Comparison of ENCODE assay signal across 22 cellular contexts in genomic region chr13:30751183-30751933, GRCh38. TPM values are rescaled to one million over a fixed set of nuclear protein-coding genes. Genes with fewer than 3 reads are reported as not detected.
DNase-seq lines count a peak whose midpoint lies in the region; ATAC-seq lines count a peak whose summit lies in the region.
"Had no signal": no experiment of that assay in that cellular context is flagged by ENCODE, and none has a peak within 500 bp of the region (broad histone marks: within the 10 kb centered on the region; RNA-seq: fewer than 3 reads in every experiment).

No MANE protein-coding gene starts in this region.

- H3K4me3 Mint-ChIP-seq in CD8-positive, alpha-beta memory T cell: no peak overlapping the region
- H3K4me3 Mint-ChIP-seq in T-helper 1 cell treated with Interleukin-12 subunit alpha and Interleukin-12 subunit beta and Interleukin-4 antibody, amounts not matched to agents 30 μg/mL and 1 μg/mL, for 36 hours: peak overlapping the region; percentile 46
- H3K4me3 Mint-ChIP-seq in immature natural killer cell: no peak overlapping the region
- H3K4me3 Mint-ChIP-seq: activated B cell treated with CpG ODN at 0.5 μM for 24 hours; naive thymus-derived CD8-positive, alpha-beta T cell had no signal

- H3K9me3 Mint-ChIP-seq in CD8-positive, alpha-beta memory T cell: no peaks in the 10 kb centered on the region
- peaks cover 14% of the 10 kb centered on the region for H3K9me3 Mint-ChIP-seq in T-helper 1 cell treated with Interleukin-12 subunit alpha and Interleukin-12 subunit beta and Interleukin-4 antibody, amounts not matched to agents 30 μg/mL and 1 μg/mL, for 36 hours
- H3K9me3 Mint-ChIP-seq in immature natural killer cell: no peaks in the 10 kb centered on the region
- H3K9me3 Mint-ChIP-seq: activated B cell treated with CpG ODN at 0.5 μM for 24 hours; naive thymus-derived CD8-positive, alpha-beta T cell had no signal

- POLR2A ChIA-PET in CD8-positive, alpha-beta memory T cell (lab: Charles Lee): no interaction called here

- peak in 2 of 3 experiments; percentile 21 to 30 for DNase-seq in NCI-H1417 (lab: John Stamatoyannopoulos, UW)
- DNase-seq in NCI-H1417 treated with DMSO at 0.1 percent for 48 hours (lab: John Stamatoyannopoulos, UW): no peak
- DNase-seq in CD8-positive, alpha-beta memory T cell: no peak
- no peak for DNase-seq in immature natural killer cell
- DNase-seq in activated effector memory CD4-positive, alpha-beta T cell treated with Interleukin-2 at 50 U/mL for 16 hours: no peak
- no peak for DNase-seq in superior temporal gyrus (ENCODE audit: extremely low spot score)
- DNase-seq: activated B cell treated with CpG ODN at 0.5 μM for 24 hours; amygdala; mesendoderm; naive thymus-derived CD8-positive, alpha-beta T cell; NCI-H187; NCI-H526 treated with DMSO at 0.1 percent for 48 hours; PC-9; stimulated activated CD4-positive, alpha-beta T cell treated with anti-CD3 and anti-CD28 coated beads, Interleukin-4, amount 100 ng/mL, for 1 hour had no signal

- H3K36me3 ChIP-seq in CD8-positive, alpha-beta memory T cell (ENCODE audit: insufficient read depth, low read length): peaks cover 27% of the 10 kb centered on the region
- H3K36me3 ChIP-seq: BLaER1, prostate gland had no signal

- H3K9me3 ChIP-seq in CD8-positive, alpha-beta memory T cell (ENCODE audit: low read length): no peaks in the 10 kb centered on the region
- H3K9me3 ChIP-seq: A549, BLaER1, prostate gland had no signal

- H3K4me1 Mint-ChIP-seq in CD8-positive, alpha-beta memory T cell: peaks cover 8 to 31% (median 22%) of the 10 kb centered on the region in 3 donors
- peaks cover 24% of the 10 kb centered on the region for H3K4me1 Mint-ChIP-seq in T-helper 1 cell treated with Interleukin-12 subunit alpha and Interleukin-12 subunit beta and Interleukin-4 antibody, amounts not matched to agents 30 μg/mL and 1 μg/mL, for 36 hours (ENCODE audit: low read depth)
- peaks cover 40 to 51% of the 10 kb centered on the region in 2 donors for H3K4me1 Mint-ChIP-seq in immature natural killer cell

- H3K4me1 ChIP-seq in CD8-positive, alpha-beta memory T cell (ENCODE audit: insufficient read depth, low read length): peaks cover 2% of the 10 kb centered on the region
- H3K4me1 ChIP-seq: BLaER1, prostate gland had no signal

- CTCF ChIA-PET in CD8-positive, alpha-beta memory T cell (lab: Charles Lee): interaction anchor here (1.4 kb wide), 1 partner anchor 12 kb away, joined by 3 read pairs; no protein-coding TSS in a partner anchor

- H3K27ac ChIP-seq in CD8-positive, alpha-beta memory T cell (ENCODE audit: low read depth, low read length): no peak overlapping the region
- H3K27ac ChIP-seq: A549, BLaER1, PC-9, prostate gland had no signal

- ATAC-seq in HG02759 (IDR thresholded peaks at IDR 0.05; ENCODE audit: unreplicated experiment): no peak
- ATAC-seq: A549; HCT116; naive thymus-derived CD8-positive, alpha-beta T cell had no signal

- H3K27ac Mint-ChIP-seq in CD8-positive, alpha-beta memory T cell: peak overlapping the region in 5 of 8 donors; percentile 23 to 66 (median 33)
- H3K27ac Mint-ChIP-seq in T-helper 1 cell treated with Interleukin-12 subunit alpha and Interleukin-12 subunit beta and Interleukin-4 antibody, amounts not matched to agents 30 μg/mL and 1 μg/mL, for 36 hours: peak overlapping the region; percentile 31
- H3K27ac Mint-ChIP-seq in immature natural killer cell: peak overlapping the region in 5 of 6 donors; percentile 10 to 80 (median 23)
- H3K27ac Mint-ChIP-seq: activated B cell treated with CpG ODN at 0.5 μM for 24 hours had no signal

- peaks cover 15 to 73% (median 24%) of the 10 kb centered on the region in 3 donors for H3K36me3 Mint-ChIP-seq in CD8-positive, alpha-beta memory T cell
- peaks cover 65% of the 10 kb centered on the region for H3K36me3 Mint-ChIP-seq in T-helper 1 cell treated with Interleukin-12 subunit alpha and Interleukin-12 subunit beta and Interleukin-4 antibody, amounts not matched to agents 30 μg/mL and 1 μg/mL, for 36 hours (ENCODE audit: low read depth)
- peaks cover 18 to 32% (median 27%) of the 10 kb centered on the region in 3 donors for H3K36me3 Mint-ChIP-seq in immature natural killer cell

- no peak overlapping the region for H3K4me3 ChIP-seq in CD8-positive, alpha-beta memory T cell (ENCODE audit: low read length)
- H3K4me3 ChIP-seq: A549, BLaER1, PC-9, prostate gland, smooth muscle cell had no signal

- no peaks in the 10 kb centered on the region for H3K27me3 Mint-ChIP-seq in CD8-positive, alpha-beta memory T cell
- no peaks in the 10 kb centered on the region for H3K27me3 Mint-ChIP-seq in T-helper 1 cell treated with Interleukin-12 subunit alpha and Interleukin-12 subunit beta and Interleukin-4 antibody, amounts not matched to agents 30 μg/mL and 1 μg/mL, for 36 hours (ENCODE audit: low read depth)
- no peaks in the 10 kb centered on the region for H3K27me3 Mint-ChIP-seq in immature natural killer cell (ENCODE audit: low read depth in 3 of 3)
- H3K27me3 Mint-ChIP-seq: activated B cell treated with CpG ODN at 0.5 μM for 24 hours had no signal

- no peaks in the 10 kb centered on the region for H3K27me3 ChIP-seq in CD8-positive, alpha-beta memory T cell (ENCODE audit: insufficient read depth, low read length, poor library complexity, severe bottlenecking)
- H3K27me3 ChIP-seq: BLaER1 had no signal

RNA-seq across cellular contexts. Expression of gene ALOX5AP, which starts 16.0 kb away (rescaled TPM):
- 10 to 100 TPM; 19.1 to 21.7 TPM for total RNA-seq in CD8-positive, alpha-beta memory T cell
- 335 TPM for polyA plus RNA-seq in CD8-positive, alpha-beta memory T cell
- 100 to 1,000 TPM; 449 to 804 (median 530) TPM for polyA plus RNA-seq in immature natural killer cell
- total RNA-seq: PC-9, SK-MEL-5, smooth muscle cell had no signal

Comparison
In these comparisons a context has a peak if more than half of its experiments do, and no peak if none do; other contexts are left out.
1. DNase-seq: peak in NCI-H1417 (2 of 3); none in NCI-H1417 treated with DMSO at 0.1 percent for 48 hours (single experiment), CD8-positive, alpha-beta memory T cell (0 of 5), immature natural killer cell (0 of 3), activated effector memory CD4-positive, alpha-beta T cell treated with Interleukin-2 at 50 U/mL for 16 hours (single experiment) and superior temporal gyrus (single experiment).
2. Peak in every context shown above with its lines, with median percentiles within 50 percentile points of each other: H3K27ac Mint-ChIP-seq.